In genomic region chr2:240430595-240430994, GRCh38 we compare ENCODE assay signal across 1 cellular context.
TF ChIP-seq lines count a peak whose summit lies in the region.

No MANE protein-coding gene starts in this region.

TF ChIP-seq in GM23338, 12 proteins besides CTCF, POLR2A, EP300 and RAD21:
- TF ChIP-seq POLR2AphosphoS5 (IDR thresholded peaks at IDR 0.05; ENCODE audit: low read depth) (no peak), NANOG (IDR thresholded peaks at IDR 0.05; ENCODE audit: borderline replicate concordance) (no peak), EZH2 (IDR thresholded peaks at IDR 0.05; ENCODE audit: low read depth, unreplicated experiment) (no peak), EZH2phosphoT487 (IDR thresholded peaks at IDR 0.05; ENCODE audit: unreplicated experiment) (no peak), STAT1 (IDR thresholded peaks at IDR 0.05; ENCODE audit: unreplicated experiment) (no peak), ZNF331 (CRISPR knock-in tag; IDR thresholded peaks at IDR 0.05; ENCODE audit: low read depth) (no peak), JUNB (IDR thresholded peaks at IDR 0.05; ENCODE audit: unreplicated experiment) (no peak), ZNF114 (CRISPR knock-in tag; IDR thresholded peaks at IDR 0.05) (no peak), CREB1 (CRISPR knock-in tag; IDR thresholded peaks at IDR 0.05; ENCODE audit: low read depth) (no peak)
- TF ChIP-seq, protein P1, sequence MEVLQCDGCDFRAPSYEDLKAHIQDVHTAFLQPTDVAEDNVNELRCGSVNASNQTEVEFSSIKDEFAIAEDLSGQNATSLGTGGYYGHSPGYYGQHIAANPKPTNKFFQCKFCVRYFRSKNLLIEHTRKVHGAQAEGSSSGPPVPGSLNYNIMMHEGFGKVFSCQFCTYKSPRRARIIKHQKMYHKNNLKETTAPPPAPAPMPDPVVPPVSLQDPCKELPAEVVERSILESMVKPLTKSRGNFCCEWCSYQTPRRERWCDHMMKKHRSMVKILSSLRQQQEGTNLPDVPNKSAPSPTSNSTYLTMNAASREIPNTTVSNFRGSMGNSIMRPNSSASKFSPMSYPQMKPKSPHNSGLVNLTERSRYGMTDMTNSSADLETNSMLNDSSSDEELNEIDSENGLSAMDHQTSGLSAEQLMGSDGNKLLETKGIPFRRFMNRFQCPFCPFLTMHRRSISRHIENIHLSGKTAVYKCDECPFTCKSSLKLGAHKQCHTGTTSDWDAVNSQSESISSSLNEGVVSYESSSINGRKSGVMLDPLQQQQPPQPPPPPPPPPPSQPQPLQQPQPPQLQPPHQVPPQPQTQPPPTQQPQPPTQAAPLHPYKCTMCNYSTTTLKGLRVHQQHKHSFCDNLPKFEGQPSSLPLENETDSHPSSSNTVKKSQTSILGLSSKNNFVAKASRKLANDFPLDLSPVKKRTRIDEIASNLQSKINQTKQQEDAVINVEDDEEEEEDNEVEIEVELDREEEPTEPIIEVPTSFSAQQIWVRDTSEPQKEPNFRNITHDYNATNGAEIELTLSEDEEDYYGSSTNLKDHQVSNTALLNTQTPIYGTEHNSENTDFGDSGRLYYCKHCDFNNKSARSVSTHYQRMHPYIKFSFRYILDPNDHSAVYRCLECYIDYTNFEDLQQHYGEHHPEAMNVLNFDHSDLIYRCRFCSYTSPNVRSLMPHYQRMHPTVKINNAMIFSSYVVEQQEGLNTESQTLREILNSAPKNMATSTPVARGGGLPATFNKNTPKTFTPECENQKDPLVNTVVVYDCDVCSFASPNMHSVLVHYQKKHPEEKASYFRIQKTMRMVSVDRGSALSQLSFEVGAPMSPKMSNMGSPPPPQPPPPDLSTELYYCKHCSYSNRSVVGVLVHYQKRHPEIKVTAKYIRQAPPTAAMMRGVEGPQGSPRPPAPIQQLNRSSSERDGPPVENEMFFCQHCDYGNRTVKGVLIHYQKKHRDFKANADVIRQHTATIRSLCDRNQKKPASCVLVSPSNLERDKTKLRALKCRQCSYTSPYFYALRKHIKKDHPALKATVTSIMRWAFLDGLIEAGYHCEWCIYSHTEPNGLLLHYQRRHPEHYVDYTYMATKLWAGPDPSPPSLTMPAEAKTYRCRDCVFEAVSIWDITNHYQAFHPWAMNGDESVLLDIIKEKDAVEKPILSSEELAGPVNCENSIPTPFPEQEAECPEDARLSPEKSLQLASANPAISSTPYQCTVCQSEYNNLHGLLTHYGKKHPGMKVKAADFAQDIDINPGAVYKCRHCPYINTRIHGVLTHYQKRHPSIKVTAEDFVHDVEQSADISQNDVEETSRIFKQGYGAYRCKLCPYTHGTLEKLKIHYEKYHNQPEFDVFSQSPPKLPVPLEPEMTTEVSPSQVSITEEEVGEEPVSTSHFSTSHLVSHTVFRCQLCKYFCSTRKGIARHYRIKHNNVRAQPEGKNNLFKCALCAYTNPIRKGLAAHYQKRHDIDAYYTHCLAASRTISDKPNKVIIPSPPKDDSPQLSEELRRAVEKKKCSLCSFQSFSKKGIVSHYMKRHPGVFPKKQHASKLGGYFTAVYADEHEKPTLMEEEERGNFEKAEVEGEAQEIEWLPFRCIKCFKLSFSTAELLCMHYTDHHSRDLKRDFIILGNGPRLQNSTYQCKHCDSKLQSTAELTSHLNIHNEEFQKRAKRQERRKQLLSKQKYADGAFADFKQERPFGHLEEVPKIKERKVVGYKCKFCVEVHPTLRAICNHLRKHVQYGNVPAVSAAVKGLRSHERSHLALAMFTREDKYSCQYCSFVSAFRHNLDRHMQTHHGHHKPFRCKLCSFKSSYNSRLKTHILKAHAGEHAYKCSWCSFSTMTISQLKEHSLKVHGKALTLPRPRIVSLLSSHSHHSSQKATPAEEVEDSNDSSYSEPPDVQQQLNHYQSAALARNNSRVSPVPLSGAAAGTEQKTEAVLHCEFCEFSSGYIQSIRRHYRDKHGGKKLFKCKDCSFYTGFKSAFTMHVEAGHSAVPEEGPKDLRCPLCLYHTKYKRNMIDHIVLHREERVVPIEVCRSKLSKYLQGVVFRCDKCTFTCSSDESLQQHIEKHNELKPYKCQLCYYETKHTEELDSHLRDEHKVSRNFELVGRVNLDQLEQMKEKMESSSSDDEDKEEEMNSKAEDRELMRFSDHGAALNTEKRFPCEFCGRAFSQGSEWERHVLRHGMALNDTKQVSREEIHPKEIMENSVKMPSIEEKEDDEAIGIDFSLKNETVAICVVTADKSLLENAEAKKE (CRISPR knock-in tag; IDR thresholded peaks at IDR 0.05), result no peak
- TF ChIP-seq, protein P2, sequence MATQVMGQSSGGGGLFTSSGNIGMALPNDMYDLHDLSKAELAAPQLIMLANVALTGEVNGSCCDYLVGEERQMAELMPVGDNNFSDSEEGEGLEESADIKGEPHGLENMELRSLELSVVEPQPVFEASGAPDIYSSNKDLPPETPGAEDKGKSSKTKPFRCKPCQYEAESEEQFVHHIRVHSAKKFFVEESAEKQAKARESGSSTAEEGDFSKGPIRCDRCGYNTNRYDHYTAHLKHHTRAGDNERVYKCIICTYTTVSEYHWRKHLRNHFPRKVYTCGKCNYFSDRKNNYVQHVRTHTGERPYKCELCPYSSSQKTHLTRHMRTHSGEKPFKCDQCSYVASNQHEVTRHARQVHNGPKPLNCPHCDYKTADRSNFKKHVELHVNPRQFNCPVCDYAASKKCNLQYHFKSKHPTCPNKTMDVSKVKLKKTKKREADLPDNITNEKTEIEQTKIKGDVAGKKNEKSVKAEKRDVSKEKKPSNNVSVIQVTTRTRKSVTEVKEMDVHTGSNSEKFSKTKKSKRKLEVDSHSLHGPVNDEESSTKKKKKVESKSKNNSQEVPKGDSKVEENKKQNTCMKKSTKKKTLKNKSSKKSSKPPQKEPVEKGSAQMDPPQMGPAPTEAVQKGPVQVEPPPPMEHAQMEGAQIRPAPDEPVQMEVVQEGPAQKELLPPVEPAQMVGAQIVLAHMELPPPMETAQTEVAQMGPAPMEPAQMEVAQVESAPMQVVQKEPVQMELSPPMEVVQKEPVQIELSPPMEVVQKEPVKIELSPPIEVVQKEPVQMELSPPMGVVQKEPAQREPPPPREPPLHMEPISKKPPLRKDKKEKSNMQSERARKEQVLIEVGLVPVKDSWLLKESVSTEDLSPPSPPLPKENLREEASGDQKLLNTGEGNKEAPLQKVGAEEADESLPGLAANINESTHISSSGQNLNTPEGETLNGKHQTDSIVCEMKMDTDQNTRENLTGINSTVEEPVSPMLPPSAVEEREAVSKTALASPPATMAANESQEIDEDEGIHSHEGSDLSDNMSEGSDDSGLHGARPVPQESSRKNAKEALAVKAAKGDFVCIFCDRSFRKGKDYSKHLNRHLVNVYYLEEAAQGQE (IDR thresholded peaks at IDR 0.05; ENCODE audit: unreplicated experiment), result no peak
- TF ChIP-seq, protein P3, sequence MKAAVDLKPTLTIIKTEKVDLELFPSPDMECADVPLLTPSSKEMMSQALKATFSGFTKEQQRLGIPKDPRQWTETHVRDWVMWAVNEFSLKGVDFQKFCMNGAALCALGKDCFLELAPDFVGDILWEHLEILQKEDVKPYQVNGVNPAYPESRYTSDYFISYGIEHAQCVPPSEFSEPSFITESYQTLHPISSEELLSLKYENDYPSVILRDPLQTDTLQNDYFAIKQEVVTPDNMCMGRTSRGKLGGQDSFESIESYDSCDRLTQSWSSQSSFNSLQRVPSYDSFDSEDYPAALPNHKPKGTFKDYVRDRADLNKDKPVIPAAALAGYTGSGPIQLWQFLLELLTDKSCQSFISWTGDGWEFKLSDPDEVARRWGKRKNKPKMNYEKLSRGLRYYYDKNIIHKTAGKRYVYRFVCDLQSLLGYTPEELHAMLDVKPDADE (IDR thresholded peaks at IDR 0.05), result no peak
TF ChIP-seq in GM23338: peak in this region for 0.
